ENCODE assay signal across 9 cellular contexts in the genomic region with DNA sequence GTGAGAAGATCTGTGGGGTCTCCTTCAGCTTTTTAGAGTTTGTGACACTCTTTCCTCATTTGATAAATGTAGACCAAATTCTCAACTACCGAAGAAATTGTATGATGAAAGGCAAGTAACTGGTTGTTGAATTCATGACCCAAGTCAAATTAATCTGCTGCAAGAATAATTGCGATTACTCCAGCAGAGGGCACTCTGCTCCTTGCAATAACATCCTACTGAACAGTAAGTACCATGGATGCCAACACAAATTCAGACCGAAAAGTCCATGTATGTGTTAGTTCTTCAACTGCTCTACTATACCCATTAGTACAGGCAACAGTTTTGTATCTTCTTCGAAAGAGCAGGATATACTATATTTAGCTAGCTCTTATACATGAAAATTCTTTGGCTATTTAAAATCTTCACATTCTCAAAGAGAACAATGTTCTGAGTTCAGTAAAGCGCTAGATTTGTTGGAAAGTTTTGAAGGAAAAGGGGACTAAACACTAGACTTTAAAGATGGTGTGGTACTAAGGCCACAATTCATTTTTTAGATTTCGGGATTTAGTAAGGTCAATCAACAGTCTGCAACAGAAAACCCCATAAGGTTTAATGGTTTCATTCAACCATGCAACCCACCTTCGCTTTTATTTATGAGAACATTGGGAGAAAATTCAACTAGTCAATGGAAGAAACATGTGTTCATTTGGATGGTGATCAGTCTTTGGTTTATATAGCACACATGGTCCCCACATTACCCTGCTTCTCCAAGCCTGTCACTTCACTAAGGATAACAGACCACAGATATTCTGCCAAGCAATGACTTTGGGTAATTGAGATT.
DNase-seq lines count a peak whose midpoint lies in the region; ATAC-seq and TF ChIP-seq lines count a peak whose summit lies in the region.
"Had no signal": no experiment of that assay in that cellular context is flagged by ENCODE, and none has a peak within 500 bp of the region (broad histone marks: within the 10 kb centered on the region; RNA-seq: fewer than 3 reads in every experiment).

No MANE protein-coding gene starts in this region.

- H3K4me3 Mint-ChIP-seq in brain = no peak overlapping the region
- H3K4me3 Mint-ChIP-seq: activated naive CD4-positive, alpha-beta T cell treated with anti-CD3 and anti-CD28 coated beads, Interleukin-2, amount 50 U/mL, for 24 hours had no signal

- peak; percentile 78 for ATAC-seq in GM21619 (IDR thresholded peaks at IDR 0.05; ENCODE audit: unreplicated experiment)
- ATAC-seq in GM18511 (IDR thresholded peaks at IDR 0.05; ENCODE audit: unreplicated experiment) = no peak

- no peaks in the 10 kb centered on the region for H3K9me3 Mint-ChIP-seq in brain
- H3K9me3 Mint-ChIP-seq: activated naive CD4-positive, alpha-beta T cell treated with anti-CD3 and anti-CD28 coated beads, Interleukin-2, amount 50 U/mL, for 24 hours had no signal

- no peak overlapping the region for H3K4me3 ChIP-seq in LNCaP clone FGC (ENCODE audit: low read depth, low read length)

- peaks cover 23% of the 10 kb centered on the region for H3K36me3 Mint-ChIP-seq in brain
- H3K36me3 Mint-ChIP-seq: activated naive CD4-positive, alpha-beta T cell treated with anti-CD3 and anti-CD28 coated beads, Interleukin-2, amount 50 U/mL, for 24 hours had no signal

- TF ChIP-seq CTCF in LNCaP clone FGC (IDR thresholded peaks at IDR 0.05; ENCODE audit: control insufficient read depth, extremely low read depth, insufficient read depth) (peak; percentile 74), brain (conservative IDR thresholded peaks at IDR 0.05) (peak; percentile 89 to 97)

- DNase-seq in DMS79 treated with DMSO at 0.1 percent for 48 hours (lab: John Stamatoyannopoulos, UW) (peak; percentile 35), LNCaP clone FGC (ENCODE audit: low read depth) (peak; percentile 80), SHP77 treated with DMSO at 0.1 percent for 48 hours (lab: John Stamatoyannopoulos, UW) (peak; percentile 54), iPS DF 19.7 (ENCODE audit: low read depth, low spot score) (peak; percentile 30), smooth muscle cell of the brain vasculature (ENCODE audit: low read depth, low spot score) (peak; percentile 80)

- H3K27ac Mint-ChIP-seq in brain = peak overlapping the region in 2 of 5 experiments; percentile 10 to 70
- H3K27ac Mint-ChIP-seq: activated naive CD4-positive, alpha-beta T cell treated with anti-CD3 and anti-CD28 coated beads, Interleukin-2, amount 50 U/mL, for 24 hours had no signal

- peaks cover 22% of the 10 kb centered on the region for H3K4me1 Mint-ChIP-seq in brain
- H3K4me1 Mint-ChIP-seq: activated naive CD4-positive, alpha-beta T cell treated with anti-CD3 and anti-CD28 coated beads, Interleukin-2, amount 50 U/mL, for 24 hours had no signal

- H3K27me3 Mint-ChIP-seq in brain = peaks cover 4% of the 10 kb centered on the region

Comparison
In these comparisons a context has a peak if more than half of its experiments do, and no peak if none do; other contexts are left out.
1. DNase-seq: peak in every context shown above with its lines; median percentile 80 in LNCaP clone FGC; 80 in smooth muscle cell of the brain vasculature; 54 in SHP77 treated with DMSO at 0.1 percent for 48 hours; 35 in DMS79 treated with DMSO at 0.1 percent for 48 hours; 30 in iPS DF 19.7.